ENCODE assay signal across 1 cellular context in the genomic region with DNA sequence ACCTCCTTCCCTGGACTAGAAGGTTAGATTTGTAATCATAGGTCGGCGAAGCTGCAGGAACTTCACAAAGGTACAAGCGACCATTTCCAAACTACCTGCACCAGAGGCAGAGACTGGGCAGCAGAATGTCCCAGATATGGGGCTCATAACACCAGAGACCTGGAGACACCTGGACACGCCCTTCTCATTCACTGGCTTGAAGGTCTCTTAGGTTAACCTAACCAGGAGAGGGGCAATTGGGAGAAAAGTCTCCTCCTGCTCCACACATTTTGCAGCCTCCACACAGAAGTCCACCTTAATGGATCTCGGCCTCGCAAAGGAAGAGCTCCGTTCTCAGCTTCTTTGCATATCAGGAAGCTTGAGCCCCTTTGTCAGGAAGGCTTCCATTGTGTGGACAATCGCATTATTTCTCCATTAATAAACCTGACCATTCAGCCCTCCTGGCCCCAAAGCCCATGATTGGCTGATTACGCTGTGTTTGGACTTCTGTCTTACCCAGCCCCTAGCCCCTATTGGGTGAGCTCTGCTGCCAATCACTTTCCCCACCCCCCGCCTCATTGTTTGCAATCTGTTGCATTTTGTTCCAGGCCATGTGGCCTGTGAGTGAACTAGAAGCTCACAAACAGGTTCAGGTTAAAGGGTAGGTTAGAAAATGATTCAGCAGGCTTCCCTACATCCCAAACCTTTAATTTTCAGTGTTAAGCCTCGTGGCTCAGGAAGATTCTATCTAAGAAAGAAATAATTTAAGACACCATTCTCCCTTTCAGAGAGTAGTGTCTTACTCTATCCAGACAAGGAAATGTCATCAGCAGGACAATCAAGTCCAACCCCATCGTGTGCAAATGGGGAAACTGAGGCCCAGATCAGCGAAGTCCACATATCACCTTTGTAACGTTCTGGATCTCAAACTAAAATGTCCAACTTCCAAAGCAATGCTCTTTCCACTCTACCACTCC.
TF ChIP-seq lines count a peak whose summit lies in the region.

No MANE protein-coding gene starts in this region.

TF ChIP-seq in K562, 482 proteins besides CTCF, POLR2A, EP300 and RAD21 (continued from another document and continues in another):
- TF ChIP-seq, protein P1, sequence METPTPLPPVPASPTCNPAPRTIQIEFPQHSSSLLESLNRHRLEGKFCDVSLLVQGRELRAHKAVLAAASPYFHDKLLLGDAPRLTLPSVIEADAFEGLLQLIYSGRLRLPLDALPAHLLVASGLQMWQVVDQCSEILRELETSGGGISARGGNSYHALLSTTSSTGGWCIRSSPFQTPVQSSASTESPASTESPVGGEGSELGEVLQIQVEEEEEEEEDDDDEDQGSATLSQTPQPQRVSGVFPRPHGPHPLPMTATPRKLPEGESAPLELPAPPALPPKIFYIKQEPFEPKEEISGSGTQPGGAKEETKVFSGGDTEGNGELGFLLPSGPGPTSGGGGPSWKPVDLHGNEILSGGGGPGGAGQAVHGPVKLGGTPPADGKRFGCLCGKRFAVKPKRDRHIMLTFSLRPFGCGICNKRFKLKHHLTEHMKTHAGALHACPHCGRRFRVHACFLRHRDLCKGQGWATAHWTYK (CRISPR knock-in tag; IDR thresholded peaks at IDR 0.05) = no peak
- TF ChIP-seq, protein P2, sequence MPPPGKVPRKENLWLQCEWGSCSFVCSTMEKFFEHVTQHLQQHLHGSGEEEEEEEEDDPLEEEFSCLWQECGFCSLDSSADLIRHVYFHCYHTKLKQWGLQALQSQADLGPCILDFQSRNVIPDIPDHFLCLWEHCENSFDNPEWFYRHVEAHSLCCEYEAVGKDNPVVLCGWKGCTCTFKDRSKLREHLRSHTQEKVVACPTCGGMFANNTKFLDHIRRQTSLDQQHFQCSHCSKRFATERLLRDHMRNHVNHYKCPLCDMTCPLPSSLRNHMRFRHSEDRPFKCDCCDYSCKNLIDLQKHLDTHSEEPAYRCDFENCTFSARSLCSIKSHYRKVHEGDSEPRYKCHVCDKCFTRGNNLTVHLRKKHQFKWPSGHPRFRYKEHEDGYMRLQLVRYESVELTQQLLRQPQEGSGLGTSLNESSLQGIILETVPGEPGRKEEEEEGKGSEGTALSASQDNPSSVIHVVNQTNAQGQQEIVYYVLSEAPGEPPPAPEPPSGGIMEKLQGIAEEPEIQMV (tag; conservative IDR thresholded peaks at IDR 0.05; ENCODE audit: low read depth) = peak; percentile 67
- TF ChIP-seq ZNF586 (CRISPR knock-in tag; conservative IDR thresholded peaks at IDR 0.05) (peak; percentile 75; the same call in 1 of the 2 replicates), ZNF695 (CRISPR knock-in tag; IDR thresholded peaks at IDR 0.05) (no peak), SNIP1 (IDR thresholded peaks at IDR 0.05; ENCODE audit: low read depth) (no peak), ZNF551 (CRISPR knock-in tag; IDR thresholded peaks at IDR 0.05) (no peak), POLR3A (IDR thresholded peaks at IDR 0.05; ENCODE audit: borderline replicate concordance, extremely low read depth, insufficient read depth, insufficient read length) (no peak), PHF20 (IDR thresholded peaks at IDR 0.05; ENCODE audit: partially characterized antibody) (no peak), HEY1 (CRISPR knock-in tag; IDR thresholded peaks at IDR 0.05; ENCODE audit: borderline replicate concordance) (0 out of 2 replicates have a peak, but pooled peaks have one; percentile 77), ZBTB7A (IDR thresholded peaks at IDR 0.05; ENCODE audit: borderline replicate concordance, control insufficient read depth, low read depth, low read length) (no peak), LCOR (CRISPR knock-in tag; IDR thresholded peaks at IDR 0.05) (no peak), SREBF1 (IDR thresholded peaks at IDR 0.05; ENCODE audit: borderline replicate concordance, low read depth, low read length) (no peak), TCF7L2 (IDR thresholded peaks at IDR 0.05; ENCODE audit: low read depth, low read length) (no peak), ZNF184 (CRISPR knock-in tag; IDR thresholded peaks at IDR 0.05) (no peak), POLR3G (IDR thresholded peaks at IDR 0.05; ENCODE audit: extremely low read depth, insufficient read length, insufficient replicate concordance) (no peak), ZKSCAN1 (IDR thresholded peaks at IDR 0.05; ENCODE audit: low read depth, low read length) (no peak), RBM25 (IDR thresholded peaks at IDR 0.05; ENCODE audit: low read depth, low read length, severe bottlenecking) (peak; percentile 95), CBX3 (IDR thresholded peaks at IDR 0.05; ENCODE audit: borderline replicate concordance in 1 of 2, low read length in 2 of 2) (peak in 1 of 2 experiments; percentile 70; a peak in 1 of 3 replicates), POLR2B (IDR thresholded peaks at IDR 0.05; ENCODE audit: low read depth, partially characterized antibody) (peak; percentile 58), PHTF2 (CRISPR knock-in tag; IDR thresholded peaks at IDR 0.05) (no peak), GABPB2 (CRISPR knock-in tag; conservative IDR thresholded peaks at IDR 0.05) (no peak), ZFP30 (CRISPR knock-in tag; IDR thresholded peaks at IDR 0.05; ENCODE audit: borderline replicate concordance) (no peak), ESRRA (IDR thresholded peaks at IDR 0.05; ENCODE audit: borderline replicate concordance, low read depth) (no peak; the same call in 1 of the 2 replicates), TEAD2 (tag; IDR thresholded peaks at IDR 0.05) (no peak), SRSF3 (IDR thresholded peaks at IDR 0.05; ENCODE audit: insufficient read depth, low read length) (no peak), SMARCB1 (IDR thresholded peaks at IDR 0.05; ENCODE audit: insufficient read length, low read depth) (no peak), SMARCE1 (IDR thresholded peaks at IDR 0.05) (0 out of 2 replicates have a peak, but pooled peaks have one; percentile 20), NCOA1 (IDR thresholded peaks at IDR 0.05; ENCODE audit: low read depth) (no peak), NFIC (IDR thresholded peaks at IDR 0.05) (no peak), ARID2 (IDR thresholded peaks at IDR 0.05) (no peak), ZNF778 (CRISPR knock-in tag; IDR thresholded peaks at IDR 0.05) (no peak), GTF2F1 (IDR thresholded peaks at IDR 0.05; ENCODE audit: low read depth, low read length) (no peak), MIER1 (IDR thresholded peaks at IDR 0.05; ENCODE audit: low read depth) (no peak), ZNF444 (CRISPR knock-in tag; IDR thresholded peaks at IDR 0.05) (no peak), FOXK2 (conservative IDR thresholded peaks at IDR 0.05 in 1 of 2, IDR thresholded peaks at IDR 0.05 in 1 of 2; ENCODE audit: low read depth in 2 of 2) (peak; percentile 79 to 89; a peak in 3 of 4 replicates)
- TF ChIP-seq, protein P3, sequence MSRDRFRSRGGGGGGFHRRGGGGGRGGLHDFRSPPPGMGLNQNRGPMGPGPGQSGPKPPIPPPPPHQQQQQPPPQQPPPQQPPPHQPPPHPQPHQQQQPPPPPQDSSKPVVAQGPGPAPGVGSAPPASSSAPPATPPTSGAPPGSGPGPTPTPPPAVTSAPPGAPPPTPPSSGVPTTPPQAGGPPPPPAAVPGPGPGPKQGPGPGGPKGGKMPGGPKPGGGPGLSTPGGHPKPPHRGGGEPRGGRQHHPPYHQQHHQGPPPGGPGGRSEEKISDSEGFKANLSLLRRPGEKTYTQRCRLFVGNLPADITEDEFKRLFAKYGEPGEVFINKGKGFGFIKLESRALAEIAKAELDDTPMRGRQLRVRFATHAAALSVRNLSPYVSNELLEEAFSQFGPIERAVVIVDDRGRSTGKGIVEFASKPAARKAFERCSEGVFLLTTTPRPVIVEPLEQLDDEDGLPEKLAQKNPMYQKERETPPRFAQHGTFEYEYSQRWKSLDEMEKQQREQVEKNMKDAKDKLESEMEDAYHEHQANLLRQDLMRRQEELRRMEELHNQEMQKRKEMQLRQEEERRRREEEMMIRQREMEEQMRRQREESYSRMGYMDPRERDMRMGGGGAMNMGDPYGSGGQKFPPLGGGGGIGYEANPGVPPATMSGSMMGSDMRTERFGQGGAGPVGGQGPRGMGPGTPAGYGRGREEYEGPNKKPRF (IDR thresholded peaks at IDR 0.05; ENCODE audit: low read depth, low read length) = no peak
- TF ChIP-seq, protein P4, sequence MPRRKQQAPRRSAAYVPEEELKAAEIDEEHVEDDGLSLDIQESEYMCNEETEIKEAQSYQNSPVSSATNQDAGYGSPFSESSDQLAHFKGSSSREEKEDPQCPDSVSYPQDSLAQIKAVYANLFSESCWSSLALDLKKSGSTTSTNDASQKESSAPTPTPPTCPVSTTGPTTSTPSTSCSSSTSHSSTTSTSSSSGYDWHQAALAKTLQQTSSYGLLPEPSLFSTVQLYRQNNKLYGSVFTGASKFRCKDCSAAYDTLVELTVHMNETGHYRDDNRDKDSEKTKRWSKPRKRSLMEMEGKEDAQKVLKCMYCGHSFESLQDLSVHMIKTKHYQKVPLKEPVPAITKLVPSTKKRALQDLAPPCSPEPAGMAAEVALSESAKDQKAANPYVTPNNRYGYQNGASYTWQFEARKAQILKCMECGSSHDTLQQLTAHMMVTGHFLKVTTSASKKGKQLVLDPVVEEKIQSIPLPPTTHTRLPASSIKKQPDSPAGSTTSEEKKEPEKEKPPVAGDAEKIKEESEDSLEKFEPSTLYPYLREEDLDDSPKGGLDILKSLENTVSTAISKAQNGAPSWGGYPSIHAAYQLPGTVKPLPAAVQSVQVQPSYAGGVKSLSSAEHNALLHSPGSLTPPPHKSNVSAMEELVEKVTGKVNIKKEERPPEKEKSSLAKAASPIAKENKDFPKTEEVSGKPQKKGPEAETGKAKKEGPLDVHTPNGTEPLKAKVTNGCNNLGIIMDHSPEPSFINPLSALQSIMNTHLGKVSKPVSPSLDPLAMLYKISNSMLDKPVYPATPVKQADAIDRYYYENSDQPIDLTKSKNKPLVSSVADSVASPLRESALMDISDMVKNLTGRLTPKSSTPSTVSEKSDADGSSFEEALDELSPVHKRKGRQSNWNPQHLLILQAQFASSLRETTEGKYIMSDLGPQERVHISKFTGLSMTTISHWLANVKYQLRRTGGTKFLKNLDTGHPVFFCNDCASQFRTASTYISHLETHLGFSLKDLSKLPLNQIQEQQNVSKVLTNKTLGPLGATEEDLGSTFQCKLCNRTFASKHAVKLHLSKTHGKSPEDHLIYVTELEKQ (CRISPR knock-in tag; IDR thresholded peaks at IDR 0.05) = no peak
- TF ChIP-seq, protein P5, sequence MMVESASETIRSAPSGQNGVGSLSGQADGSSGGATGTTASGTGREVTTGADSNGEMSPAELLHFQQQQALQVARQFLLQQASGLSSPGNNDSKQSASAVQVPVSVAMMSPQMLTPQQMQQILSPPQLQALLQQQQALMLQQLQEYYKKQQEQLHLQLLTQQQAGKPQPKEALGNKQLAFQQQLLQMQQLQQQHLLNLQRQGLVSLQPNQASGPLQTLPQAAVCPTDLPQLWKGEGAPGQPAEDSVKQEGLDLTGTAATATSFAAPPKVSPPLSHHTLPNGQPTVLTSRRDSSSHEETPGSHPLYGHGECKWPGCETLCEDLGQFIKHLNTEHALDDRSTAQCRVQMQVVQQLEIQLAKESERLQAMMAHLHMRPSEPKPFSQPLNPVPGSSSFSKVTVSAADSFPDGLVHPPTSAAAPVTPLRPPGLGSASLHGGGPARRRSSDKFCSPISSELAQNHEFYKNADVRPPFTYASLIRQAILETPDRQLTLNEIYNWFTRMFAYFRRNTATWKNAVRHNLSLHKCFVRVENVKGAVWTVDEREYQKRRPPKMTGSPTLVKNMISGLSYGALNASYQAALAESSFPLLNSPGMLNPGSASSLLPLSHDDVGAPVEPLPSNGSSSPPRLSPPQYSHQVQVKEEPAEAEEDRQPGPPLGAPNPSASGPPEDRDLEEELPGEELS (CRISPR knock-in tag; IDR thresholded peaks at IDR 0.05; ENCODE audit: borderline replicate concordance) = no peak
- TF ChIP-seq, protein P6, sequence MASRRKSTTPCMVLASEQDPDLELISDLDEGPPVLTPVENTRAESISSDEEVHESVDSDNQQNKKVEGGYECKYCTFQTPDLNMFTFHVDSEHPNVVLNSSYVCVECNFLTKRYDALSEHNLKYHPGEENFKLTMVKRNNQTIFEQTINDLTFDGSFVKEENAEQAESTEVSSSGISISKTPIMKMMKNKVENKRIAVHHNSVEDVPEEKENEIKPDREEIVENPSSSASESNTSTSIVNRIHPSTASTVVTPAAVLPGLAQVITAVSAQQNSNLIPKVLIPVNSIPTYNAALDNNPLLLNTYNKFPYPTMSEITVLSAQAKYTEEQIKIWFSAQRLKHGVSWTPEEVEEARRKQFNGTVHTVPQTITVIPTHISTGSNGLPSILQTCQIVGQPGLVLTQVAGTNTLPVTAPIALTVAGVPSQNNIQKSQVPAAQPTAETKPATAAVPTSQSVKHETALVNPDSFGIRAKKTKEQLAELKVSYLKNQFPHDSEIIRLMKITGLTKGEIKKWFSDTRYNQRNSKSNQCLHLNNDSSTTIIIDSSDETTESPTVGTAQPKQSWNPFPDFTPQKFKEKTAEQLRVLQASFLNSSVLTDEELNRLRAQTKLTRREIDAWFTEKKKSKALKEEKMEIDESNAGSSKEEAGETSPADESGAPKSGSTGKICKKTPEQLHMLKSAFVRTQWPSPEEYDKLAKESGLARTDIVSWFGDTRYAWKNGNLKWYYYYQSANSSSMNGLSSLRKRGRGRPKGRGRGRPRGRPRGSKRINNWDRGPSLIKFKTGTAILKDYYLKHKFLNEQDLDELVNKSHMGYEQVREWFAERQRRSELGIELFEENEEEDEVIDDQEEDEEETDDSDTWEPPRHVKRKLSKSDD (conservative IDR thresholded peaks at IDR 0.05; ENCODE audit: low read length) = no peak
- TF ChIP-seq, protein P7, sequence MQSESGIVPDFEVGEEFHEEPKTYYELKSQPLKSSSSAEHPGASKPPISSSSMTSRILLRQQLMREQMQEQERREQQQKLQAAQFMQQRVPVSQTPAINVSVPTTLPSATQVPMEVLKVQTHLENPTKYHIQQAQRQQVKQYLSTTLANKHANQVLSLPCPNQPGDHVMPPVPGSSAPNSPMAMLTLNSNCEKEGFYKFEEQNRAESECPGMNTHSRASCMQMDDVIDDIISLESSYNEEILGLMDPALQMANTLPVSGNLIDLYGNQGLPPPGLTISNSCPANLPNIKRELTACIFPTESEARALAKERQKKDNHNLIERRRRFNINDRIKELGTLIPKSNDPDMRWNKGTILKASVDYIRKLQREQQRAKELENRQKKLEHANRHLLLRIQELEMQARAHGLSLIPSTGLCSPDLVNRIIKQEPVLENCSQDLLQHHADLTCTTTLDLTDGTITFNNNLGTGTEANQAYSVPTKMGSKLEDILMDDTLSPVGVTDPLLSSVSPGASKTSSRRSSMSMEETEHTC (IDR thresholded peaks at IDR 0.05) = no peak
- TF ChIP-seq, protein P8, sequence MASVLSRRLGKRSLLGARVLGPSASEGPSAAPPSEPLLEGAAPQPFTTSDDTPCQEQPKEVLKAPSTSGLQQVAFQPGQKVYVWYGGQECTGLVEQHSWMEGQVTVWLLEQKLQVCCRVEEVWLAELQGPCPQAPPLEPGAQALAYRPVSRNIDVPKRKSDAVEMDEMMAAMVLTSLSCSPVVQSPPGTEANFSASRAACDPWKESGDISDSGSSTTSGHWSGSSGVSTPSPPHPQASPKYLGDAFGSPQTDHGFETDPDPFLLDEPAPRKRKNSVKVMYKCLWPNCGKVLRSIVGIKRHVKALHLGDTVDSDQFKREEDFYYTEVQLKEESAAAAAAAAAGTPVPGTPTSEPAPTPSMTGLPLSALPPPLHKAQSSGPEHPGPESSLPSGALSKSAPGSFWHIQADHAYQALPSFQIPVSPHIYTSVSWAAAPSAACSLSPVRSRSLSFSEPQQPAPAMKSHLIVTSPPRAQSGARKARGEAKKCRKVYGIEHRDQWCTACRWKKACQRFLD (CRISPR knock-in tag; IDR thresholded peaks at IDR 0.05) = no peak
- TF ChIP-seq, protein P9, sequence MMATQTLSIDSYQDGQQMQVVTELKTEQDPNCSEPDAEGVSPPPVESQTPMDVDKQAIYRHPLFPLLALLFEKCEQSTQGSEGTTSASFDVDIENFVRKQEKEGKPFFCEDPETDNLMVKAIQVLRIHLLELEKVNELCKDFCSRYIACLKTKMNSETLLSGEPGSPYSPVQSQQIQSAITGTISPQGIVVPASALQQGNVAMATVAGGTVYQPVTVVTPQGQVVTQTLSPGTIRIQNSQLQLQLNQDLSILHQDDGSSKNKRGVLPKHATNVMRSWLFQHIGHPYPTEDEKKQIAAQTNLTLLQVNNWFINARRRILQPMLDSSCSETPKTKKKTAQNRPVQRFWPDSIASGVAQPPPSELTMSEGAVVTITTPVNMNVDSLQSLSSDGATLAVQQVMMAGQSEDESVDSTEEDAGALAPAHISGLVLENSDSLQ (IDR thresholded peaks at IDR 0.05) = peak; percentile 100
